8 cellular contexts compared by ENCODE assay signal in genomic region chr4:36244257-36245084, GRCh38. TPM values are rescaled to one million over a fixed set of nuclear protein-coding genes. Genes with fewer than 3 reads are reported as not detected.
DNase-seq lines count a peak whose midpoint lies in the region; ATAC-seq and TF ChIP-seq lines count a peak whose summit lies in the region.

TSS of gene ARAP2 (minus strand) at chr4:36244514. CDS start at chr4:36229486, 15,028 bp downstream.

- peak; percentile 61 for ATAC-seq in GM21723 (IDR thresholded peaks at IDR 0.05; ENCODE audit: unreplicated experiment)

- H3K9ac ChIP-seq in Karpas-422 (ENCODE audit: low read length) = peak within 1 kb of the TSS; percentile 66

- H3K4me2 ChIP-seq in Karpas-422 (ENCODE audit: low read depth, low read length, poor library complexity, severe bottlenecking) = peak within 1 kb of the TSS; percentile 69

- H3K79me2 ChIP-seq in Karpas-422 (ENCODE audit: low read length) = no peaks in the 10 kb centered on the region

- no peaks in the 10 kb centered on the region for H3K9me2 ChIP-seq in Karpas-422 (replicated peaks; ENCODE audit: insufficient read depth, low read length)

- H2AFZ ChIP-seq in Karpas-422 (ENCODE audit: low read length) = peak within 1 kb of the TSS; percentile 84

- H3K4me3 ChIP-seq in GM08714 (ENCODE audit: low read length) (peak within 1 kb of the TSS; percentile 98), Karpas-422 (ENCODE audit: low read length) (peak within 1 kb of the TSS; percentile 64), kidney epithelial cell (ENCODE audit: low read depth, low read length) (peak within 1 kb of the TSS; percentile 96)

- in situ Hi-C loops in T47D (cut with HindIII; ENCODE audit: low pct_unique_long_range_greater_than_20kb, low sequenced_read_pairs) = no loop called here

- no peak within 1 kb of the TSS for H3K27ac ChIP-seq in Karpas-422 (ENCODE audit: low read length)

- no peaks in the 10 kb centered on the region for H3K9me3 ChIP-seq in Karpas-422 (ENCODE audit: low read length)

- H4K20me1 ChIP-seq in Karpas-422 (ENCODE audit: insufficient read depth, low read depth, low read length) = no peaks in the 10 kb centered on the region

- H3K27me3 ChIP-seq in Karpas-422 (ENCODE audit: low read length) = no peaks in the 10 kb centered on the region
- no peaks in the 10 kb centered on the region for H3K27me3 ChIP-seq in kidney epithelial cell (ENCODE audit: control insufficient read depth, insufficient read depth, low read length)

- H3K4me1 ChIP-seq in Karpas-422 (ENCODE audit: low read length) = peaks cover 13% of the 10 kb centered on the region

- H3K36me3 ChIP-seq in Karpas-422 (ENCODE audit: insufficient read depth, low read length) (no peaks in the 10 kb centered on the region), kidney epithelial cell (ENCODE audit: control insufficient read depth, insufficient read depth, low read length) (no peaks in the 10 kb centered on the region)

- DNase-seq in Karpas-422 = peak; percentile 61
- DNase-seq in UCSD-AML1 (lab: John Stamatoyannopoulos, UW; ENCODE audit: unreplicated experiment) = peak; percentile 82
- DNase-seq in T47D (ENCODE audit: low read depth in 1 of 2, low spot score in 1 of 2) = peak; percentile 66 to 83
- no peak for DNase-seq in kidney epithelial cell (ENCODE audit: low read depth)
- peak; percentile 64 to 66 for DNase-seq in stimulated activated CD4-positive, alpha-beta T cell treated with anti-CD3 and anti-CD28 coated beads, Interleukin-1b, Interleukin-23, amount 100 ng/mL, for 4 hours (ENCODE audit: low read depth in 2 of 2)
- DNase-seq in EL = no peak

- TF ChIP-seq CTCF in kidney epithelial cell (IDR thresholded peaks at IDR 0.05; ENCODE audit: insufficient read depth, low read length, poor library complexity, severe bottlenecking) = no peak

RNA-seq across cellular contexts. Expression of gene ARAP2, which starts in this region (rescaled TPM):
- total RNA-seq in Karpas-422 (2014; rRNA removed; shearing (Covaris generic); ENCODE audit: low replicate concordance) = 3.6 and 4.7 TPM in 2 replicates
- 8.3 and 14.4 TPM in 2 replicates for total RNA-seq in kidney epithelial cell

Comparison
In these comparisons a context has a peak if more than half of its experiments do, and no peak if none do; other contexts are left out.
1. DNase-seq: peak in Karpas-422 (single experiment), UCSD-AML1 (single experiment), T47D (2 of 2) and stimulated activated CD4-positive, alpha-beta T cell treated with anti-CD3 and anti-CD28 coated beads, Interleukin-1b, Interleukin-23, amount 100 ng/mL, for 4 hours (2 of 2); none in kidney epithelial cell (single experiment) and EL (single experiment).
2. Peak in every context shown above with its lines, with median percentiles within 50 percentile points of each other: H3K4me3 ChIP-seq.